9 cellular contexts compared by ENCODE assay signal in the genomic region with DNA sequence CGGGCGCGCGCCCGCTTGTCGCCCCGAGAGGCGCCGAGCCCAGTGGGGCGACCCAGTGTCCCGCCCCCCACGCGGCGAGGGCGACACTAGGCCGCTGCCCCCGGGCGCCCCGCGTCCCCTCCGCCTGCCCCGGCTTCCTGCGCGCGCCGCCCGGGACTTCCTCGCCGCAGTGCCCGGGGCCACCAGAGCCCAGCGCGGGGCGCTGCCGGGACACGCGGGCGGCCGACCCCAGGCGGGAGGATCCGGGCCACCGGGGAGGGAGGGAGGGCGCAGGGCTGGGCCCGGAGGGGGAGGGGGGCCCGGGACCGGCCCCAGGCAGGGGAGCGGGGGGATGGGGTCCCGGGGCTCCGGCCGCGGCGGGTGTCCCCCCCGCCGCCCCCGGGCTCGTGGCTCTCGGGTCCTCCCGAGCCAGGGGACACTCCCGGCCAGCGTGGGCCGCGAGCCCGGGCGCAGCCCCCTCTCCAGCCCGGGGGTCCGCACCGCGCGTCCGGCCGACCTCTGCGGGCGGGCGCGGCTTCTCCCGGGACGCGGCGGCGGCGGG. TPM values are rescaled to one million over a fixed set of nuclear protein-coding genes. Genes with fewer than 3 reads are reported as not detected.
DNase-seq lines count a peak whose midpoint lies in the region; ATAC-seq and TF ChIP-seq lines count a peak whose summit lies in the region.
"Had no signal": no experiment of that assay in that cellular context is flagged by ENCODE, and none has a peak within 500 bp of the region (broad histone marks: within the 10 kb centered on the region; RNA-seq: fewer than 3 reads in every experiment).

No MANE protein-coding gene starts in this region.

- H3K27ac ChIP-seq in KMS-11 (no peak overlapping the region), endodermal cell (ENCODE audit: low read depth, low read length) (no peak overlapping the region)
- peak overlapping the region; percentile 77 for H3K27ac ChIP-seq in naive thymus-derived CD4-positive, alpha-beta T cell (ENCODE audit: low read depth, low read length)

- ATAC-seq in GM19467 (IDR thresholded peaks at IDR 0.05; ENCODE audit: unreplicated experiment) (peak; percentile 37), HG03378 (IDR thresholded peaks at IDR 0.05; ENCODE audit: unreplicated experiment) (no peak)
- peak; percentile 78 for ATAC-seq in naive thymus-derived CD4-positive, alpha-beta T cell

- H3K4me3 ChIP-seq in KMS-11 (IDR thresholded peaks at IDR 0.05; ENCODE audit: insufficient read depth, low read depth, low read length) (no peak overlapping the region), endodermal cell (ENCODE audit: low read length) (peak overlapping the region; percentile 66)
- no peak overlapping the region for H3K4me3 ChIP-seq in naive thymus-derived CD4-positive, alpha-beta T cell (ENCODE audit: low read length)

- H3K4me1 Mint-ChIP-seq in CD14-positive monocyte (peaks cover 58% of the 10 kb centered on the region), endodermal cell (peaks cover 6% of the 10 kb centered on the region), type B pancreatic cell (ENCODE audit: unreplicated experiment) (peaks cover 7% of the 10 kb centered on the region)
- H3K4me1 Mint-ChIP-seq in naive thymus-derived CD4-positive, alpha-beta T cell, result peaks cover 0 to 42% (median 25%) of the 10 kb centered on the region in 7 donors

- no peak overlapping the region; the same call in 1 of the 2 replicates for H3K4me2 ChIP-seq in KMS-11

- H3K9me3 Mint-ChIP-seq in CD14-positive monocyte (peaks cover 0 to 7% (median 0%) of the 10 kb centered on the region in 7 donors), endodermal cell (no peaks in the 10 kb centered on the region), type B pancreatic cell (peaks cover 9% of the 10 kb centered on the region)
- H3K9me3 Mint-ChIP-seq in naive thymus-derived CD4-positive, alpha-beta T cell, result peaks cover 0 to 10% (median 0%) of the 10 kb centered on the region in 11 donors

- H3K4me3 Mint-ChIP-seq in CD14-positive monocyte, result no peak overlapping the region
- peak overlapping the region; percentile 68 for H3K4me3 Mint-ChIP-seq in endodermal cell
- peak overlapping the region in 1 of 10 donors; percentile 94 for H3K4me3 Mint-ChIP-seq in naive thymus-derived CD4-positive, alpha-beta T cell
- no peak overlapping the region for H3K4me3 Mint-ChIP-seq in type B pancreatic cell

- CTCF ChIA-PET in naive thymus-derived CD4-positive, alpha-beta T cell (lab: Charles Lee), result interaction anchor here (0.6 kb wide), 2 partner anchors 30 to 56 kb away, joined by 3 read pairs; no protein-coding TSS in a partner anchor

- H3K27me3 Mint-ChIP-seq in CD14-positive monocyte (ENCODE audit: low read depth in 3 of 3) (peaks cover 5 to 10% (median 7%) of the 10 kb centered on the region in 3 donors), endodermal cell (ENCODE audit: insufficient read depth) (peaks cover 2% of the 10 kb centered on the region), type B pancreatic cell (no peaks in the 10 kb centered on the region)
- H3K27me3 Mint-ChIP-seq in naive thymus-derived CD4-positive, alpha-beta T cell, result peaks cover 0 to 6% (median 0%) of the 10 kb centered on the region in 5 donors

- H3K9me3 ChIP-seq in endodermal cell (ENCODE audit: control insufficient read depth, low read length), result no peaks in the 10 kb centered on the region
- H3K9me3 ChIP-seq in naive thymus-derived CD4-positive, alpha-beta T cell (ENCODE audit: control insufficient read depth in 2 of 3, low read length in 3 of 3), result no peaks in the 10 kb centered on the region

- H3K27ac Mint-ChIP-seq in CD14-positive monocyte (peak overlapping the region in 1 of 7 donors; percentile 36), endodermal cell (no peak overlapping the region), type B pancreatic cell (no peak overlapping the region)
- no peak overlapping the region for H3K27ac Mint-ChIP-seq in naive thymus-derived CD4-positive, alpha-beta T cell

- TF ChIP-seq CTCF in CD14-positive monocyte (IDR thresholded peaks at IDR 0.05) (peak; percentile 33), KMS-11 (conservative IDR thresholded peaks at IDR 0.05; ENCODE audit: low read depth, low read length) (no peak), endodermal cell (conservative IDR thresholded peaks at IDR 0.05) (peak; percentile 46), type B pancreatic cell (conservative IDR thresholded peaks at IDR 0.05) (peak; percentile 57)

- intact Hi-C loops in CD14-positive monocyte (cut with micrococcal nuclease), result loop anchor here in 1 of 2 donors (5.0 to 10.0 kb wide), 3 partner anchors 51 to 238 kb away; no protein-coding TSS in a partner anchor
- intact Hi-C loops in naive thymus-derived CD4-positive, alpha-beta T cell (cut with micrococcal nuclease), result loop anchor here (1.0 to 5.0 kb wide), 7 partner anchors 24 to 141 kb away; partner anchors contain the start of genes INPP5A (in 2 of the 2), LRRC27 (in 1 of the 2) and STK32C (in 1 of the 2)

- DNase-seq in CD14-positive monocyte (ENCODE audit: low spot score), result no peak
- DNase-seq in activated CD4-positive, alpha-beta T cell treated with anti-CD3 and anti-CD28 coated beads, Interleukin-2, amount 50 U/mL, for 1 hour, result peak; percentile 63
- DNase-seq in endodermal cell, result peak; percentile 82
- peak; percentile 61 to 78 (median 74) for DNase-seq in naive thymus-derived CD4-positive, alpha-beta T cell
- DNase-seq in type B pancreatic cell (ENCODE audit: extremely low spot score, unreplicated experiment), result no peak

- H3K27me3 ChIP-seq in KMS-11 (ENCODE audit: insufficient read depth, low read depth) (no peaks in the 10 kb centered on the region), endodermal cell (ENCODE audit: control insufficient read depth, insufficient read depth, low read length, poor library complexity, severe bottlenecking) (no peaks in the 10 kb centered on the region)
- H3K27me3 ChIP-seq in naive thymus-derived CD4-positive, alpha-beta T cell (ENCODE audit: control insufficient read depth in 2 of 2, insufficient read depth in 2 of 2, low read length in 2 of 2), result no peaks in the 10 kb centered on the region

- 0 to 3% methylated on average over 7 to 78 of the region's 80 CpGs for WGBS in endodermal cell (ENCODE audit: insufficient coverage in 1 of 2, insufficient read length in 1 of 2), 2 experiments

- H3K9ac ChIP-seq in KMS-11 (peak overlapping the region; percentile 41; the same call in 1 of the 2 replicates), endodermal cell (ENCODE audit: extremely low read depth, low read length, poor library complexity, severe bottlenecking) (peak overlapping the region; percentile 11)

- H3K4me1 ChIP-seq in KMS-11 (ENCODE audit: low read depth, poor library complexity, severe bottlenecking), result peaks cover 25% of the 10 kb centered on the region
- peaks cover 3% of the 10 kb centered on the region for H3K4me1 ChIP-seq in endodermal cell (ENCODE audit: control insufficient read depth, insufficient read depth, low read length)
- H3K4me1 ChIP-seq in naive thymus-derived CD4-positive, alpha-beta T cell (ENCODE audit: control insufficient read depth in 2 of 2, insufficient read depth in 2 of 2, low read length in 2 of 2), result peaks cover 9 to 10% of the 10 kb centered on the region in 2 donors

- POLR2A ChIA-PET in naive thymus-derived CD4-positive, alpha-beta T cell (lab: Charles Lee), result interaction anchor here (1.0 to 1.6 kb wide), 5 partner anchors 10 to 55 kb away, joined by 3 to 8 read pairs (median 6); no protein-coding TSS in a partner anchor

- no peaks in the 10 kb centered on the region for H4K20me1 ChIP-seq in KMS-11 (ENCODE audit: insufficient read depth)

- no peaks in the 10 kb centered on the region for H3K36me3 ChIP-seq in KMS-11 (ENCODE audit: insufficient read depth)
- H3K36me3 ChIP-seq in endodermal cell (ENCODE audit: control insufficient read depth, insufficient read depth, low read length), result no peaks in the 10 kb centered on the region
- no peaks in the 10 kb centered on the region for H3K36me3 ChIP-seq in naive thymus-derived CD4-positive, alpha-beta T cell (ENCODE audit: control insufficient read depth in 2 of 3, insufficient read depth in 3 of 3, low read length in 3 of 3)

- H3K36me3 Mint-ChIP-seq in CD14-positive monocyte (peaks cover 7 to 11% of the 10 kb centered on the region in 2 donors), endodermal cell (ENCODE audit: low read depth) (no peaks in the 10 kb centered on the region), type B pancreatic cell (no peaks in the 10 kb centered on the region)
- H3K36me3 Mint-ChIP-seq in naive thymus-derived CD4-positive, alpha-beta T cell, result peaks cover 0 to 7% (median 0%) of the 10 kb centered on the region in 5 donors
- H3K36me3 Mint-ChIP-seq: IgD-negative memory B cell had no signal

- H3K79me2 ChIP-seq in KMS-11 (ENCODE audit: insufficient read depth, low read depth), result peaks cover 36% of the 10 kb centered on the region

- H2AFZ ChIP-seq in KMS-11 (ENCODE audit: low read depth), result no peak overlapping the region

RNA-seq across cellular contexts. Expression of gene PWWP2B, which starts 0.4 kb away (rescaled TPM):
- polyA plus RNA-seq in CD14-positive monocyte, result 1 to 10 TPM; 2.4 to 2.7 TPM
- total RNA-seq in endodermal cell (10 to 100 TPM; 11.4 to 13.9 TPM), type B pancreatic cell (ENCODE audit: low replicate concordance) (22.6 and 41.4 TPM in 2 replicates)
- 7.5 TPM for polyA plus RNA-seq in endodermal cell (2013, experiment 1 of 2)
- 6.7 TPM for polyA plus RNA-seq in endodermal cell (2013, experiment 2 of 2)
- total RNA-seq in naive thymus-derived CD4-positive, alpha-beta T cell, result 10 to 100 TPM in 4 of 5 experiments, 1 to 10 TPM in 1; 9.1 to 22.2 (median 12.1) TPM
- polyA plus RNA-seq in naive thymus-derived CD4-positive, alpha-beta T cell, result 1 to 10 TPM; 1.5 to 3.6 TPM

Comparison
In these comparisons a context has a peak if more than half of its experiments do, and no peak if none do; other contexts are left out.
1. DNase-seq: peak in activated CD4-positive, alpha-beta T cell treated with anti-CD3 and anti-CD28 coated beads, Interleukin-2, amount 50 U/mL, for 1 hour (single experiment), endodermal cell (single experiment) and naive thymus-derived CD4-positive, alpha-beta T cell (9 of 9); none in CD14-positive monocyte (single experiment) and type B pancreatic cell (single experiment).